Comparison of ENCODE assay signal across 9 cellular contexts in genomic region chr2:166375205-166375735, GRCh38. TPM values are rescaled to one million over a fixed set of nuclear protein-coding genes. Genes with fewer than 3 reads are reported as not detected.
DNase-seq lines count a peak whose midpoint lies in the region; ATAC-seq and TF ChIP-seq lines count a peak whose summit lies in the region.
"Had no signal": no experiment of that assay in that cellular context is flagged by ENCODE, and none has a peak within 500 bp of the region (broad histone marks: within the 10 kb centered on the region; RNA-seq: fewer than 3 reads in every experiment).

No MANE protein-coding gene starts in this region.

- H3K4me3 Mint-ChIP-seq in activated CD8-positive, alpha-beta T cell treated with anti-CD3 and anti-CD28 coated beads for 36 hours = peak overlapping the region; percentile 55
- peak overlapping the region; percentile 21 for H3K4me3 Mint-ChIP-seq in stimulated activated memory B cell treated with anti-CD40 and anti-IgM and Interleukin-4, amounts not matched to agents 10 μg/mL and 1 μg/mL and 100 μg/mL, for 72 hours
- H3K4me3 Mint-ChIP-seq: activated naive CD4-positive, alpha-beta T cell treated with anti-CD3 and anti-CD28 coated beads, Interleukin-2, amount 50 U/mL, for 24 hours had no signal

- CTCF ChIA-PET in activated CD8-positive, alpha-beta T cell treated with anti-CD3 and anti-CD28 coated beads for 36 hours (lab: Charles Lee) = interaction anchor here (1.2 to 2.4 kb wide), 3 partner anchors 10 to 37 kb away, joined by 3 to 9 read pairs (median 4); no protein-coding TSS in a partner anchor

- peak; percentile 31 for ATAC-seq in HG02981 (IDR thresholded peaks at IDR 0.05; ENCODE audit: unreplicated experiment)
- no peak for ATAC-seq in activated CD8-positive, alpha-beta T cell treated with anti-CD3 and anti-CD28 coated beads for 36 hours
- no peak for ATAC-seq in stimulated activated memory B cell treated with anti-CD40 and anti-IgM and Interleukin-4, amounts not matched to agents 10 μg/mL and 1 μg/mL and 100 μg/mL, for 72 hours

- H3K36me3 Mint-ChIP-seq in activated CD8-positive, alpha-beta T cell treated with anti-CD3 and anti-CD28 coated beads for 36 hours (ENCODE audit: low read depth) = no peaks in the 10 kb centered on the region
- no peaks in the 10 kb centered on the region for H3K36me3 Mint-ChIP-seq in stimulated activated memory B cell treated with anti-CD40 and anti-IgM and Interleukin-4, amounts not matched to agents 10 μg/mL and 1 μg/mL and 100 μg/mL, for 72 hours
- H3K36me3 Mint-ChIP-seq: activated naive CD4-positive, alpha-beta T cell treated with anti-CD3 and anti-CD28 coated beads, Interleukin-2, amount 50 U/mL, for 24 hours had no signal

- H3K27me3 Mint-ChIP-seq in activated CD8-positive, alpha-beta T cell treated with anti-CD3 and anti-CD28 coated beads for 36 hours = peaks cover 22% of the 10 kb centered on the region
- H3K27me3 Mint-ChIP-seq in stimulated activated memory B cell treated with anti-CD40 and anti-IgM and Interleukin-4, amounts not matched to agents 10 μg/mL and 1 μg/mL and 100 μg/mL, for 72 hours = peaks cover 33% of the 10 kb centered on the region

- H3K4me3 ChIP-seq in iPS-18c (ENCODE audit: insufficient read depth, low read depth, low read length) = peak overlapping the region; percentile 60

- DNase-seq in NCI-H345 (lab: John Stamatoyannopoulos, UW) (peak; percentile 63), NCI-H345 treated with DMSO at 0.1 percent for 48 hours (lab: John Stamatoyannopoulos, UW; ENCODE audit: unreplicated experiment) (no peak), MV-4-11 (lab: John Stamatoyannopoulos, UW) (no peak), NOMO-1 treated with DMSO at 0.1 percent for 48 hours (lab: John Stamatoyannopoulos, UW; ENCODE audit: unreplicated experiment) (no peak)
- DNase-seq in activated CD8-positive, alpha-beta T cell treated with anti-CD3 and anti-CD28 coated beads for 36 hours = no peak

- no peaks in the 10 kb centered on the region for H3K9me3 ChIP-seq in iPS-18c (ENCODE audit: control insufficient read depth, insufficient read depth, low read length)

- H3K4me1 Mint-ChIP-seq in activated CD8-positive, alpha-beta T cell treated with anti-CD3 and anti-CD28 coated beads for 36 hours (ENCODE audit: low read depth) = peaks cover 8% of the 10 kb centered on the region
- H3K4me1 Mint-ChIP-seq in stimulated activated memory B cell treated with anti-CD40 and anti-IgM and Interleukin-4, amounts not matched to agents 10 μg/mL and 1 μg/mL and 100 μg/mL, for 72 hours = peaks cover 7% of the 10 kb centered on the region
- H3K4me1 Mint-ChIP-seq: activated naive CD4-positive, alpha-beta T cell treated with anti-CD3 and anti-CD28 coated beads, Interleukin-2, amount 50 U/mL, for 24 hours had no signal

- no peaks in the 10 kb centered on the region for H3K9me3 Mint-ChIP-seq in activated CD8-positive, alpha-beta T cell treated with anti-CD3 and anti-CD28 coated beads for 36 hours
- H3K9me3 Mint-ChIP-seq in stimulated activated memory B cell treated with anti-CD40 and anti-IgM and Interleukin-4, amounts not matched to agents 10 μg/mL and 1 μg/mL and 100 μg/mL, for 72 hours = no peaks in the 10 kb centered on the region
- H3K9me3 Mint-ChIP-seq: activated naive CD4-positive, alpha-beta T cell treated with anti-CD3 and anti-CD28 coated beads, Interleukin-2, amount 50 U/mL, for 24 hours had no signal

- no peak for TF ChIP-seq CTCF in activated CD8-positive, alpha-beta T cell treated with anti-CD3 and anti-CD28 coated beads for 36 hours (IDR thresholded peaks at IDR 0.05)

- intact Hi-C loops in activated CD8-positive, alpha-beta T cell treated with anti-CD3 and anti-CD28 coated beads for 36 hours (cut with micrococcal nuclease) = no loop called here

- POLR2A ChIA-PET in activated CD8-positive, alpha-beta T cell treated with anti-CD3 and anti-CD28 coated beads for 36 hours (lab: Charles Lee) = no interaction called here

- H3K27ac Mint-ChIP-seq in activated CD8-positive, alpha-beta T cell treated with anti-CD3 and anti-CD28 coated beads for 36 hours = no peak overlapping the region
- H3K27ac Mint-ChIP-seq in stimulated activated memory B cell treated with anti-CD40 and anti-IgM and Interleukin-4, amounts not matched to agents 10 μg/mL and 1 μg/mL and 100 μg/mL, for 72 hours = no peak overlapping the region
- H3K27ac Mint-ChIP-seq: activated naive CD4-positive, alpha-beta T cell treated with anti-CD3 and anti-CD28 coated beads, Interleukin-2, amount 50 U/mL, for 24 hours had no signal

RNA-seq across cellular contexts. Expression of gene SCN9A, which starts 0.5 kb away (rescaled TPM):
- not detected for total RNA-seq in activated CD8-positive, alpha-beta T cell treated with anti-CD3 and anti-CD28 coated beads for 36 hours
